8 cellular contexts compared by ENCODE assay signal in genomic region chr10:51063659-51064535, GRCh38. TPM values are rescaled to one million over a fixed set of nuclear protein-coding genes. Genes with fewer than 3 reads are reported as not detected.
A peak's percentile ranks its signal among the peaks of the same experiment; 100 is the strongest.
DNase-seq lines count a peak whose midpoint lies in the region; ATAC-seq and TF ChIP-seq lines count a peak whose summit lies in the region.

No MANE protein-coding gene starts in this region.

- no peak overlapping the region for H3K18ac ChIP-seq in mesendoderm (ENCODE audit: low read length)

- peak in 1 of 3 donors; percentile 62 for TF ChIP-seq CTCF in ovary (IDR thresholded peaks at IDR 0.05)

- no peak overlapping the region for H2BK5ac ChIP-seq in mesendoderm (ENCODE audit: low read length)

- no peaks in the 10 kb centered on the region for H3K9me3 ChIP-seq in ovary

- H3K4me2 ChIP-seq in mesendoderm (ENCODE audit: low read length), result no peak overlapping the region

- H3K9ac ChIP-seq in mesendoderm (ENCODE audit: low read length), result no peak overlapping the region

- no peak overlapping the region for H2BK120ac ChIP-seq in mesendoderm (ENCODE audit: low read depth, low read length)

- no peaks in the 10 kb centered on the region for H3K27me3 ChIP-seq in mesendoderm (ENCODE audit: insufficient read depth, low read length, poor library complexity)
- no peaks in the 10 kb centered on the region for H3K27me3 ChIP-seq in ovary

- H3K4ac ChIP-seq in mesendoderm (ENCODE audit: low read depth, low read length), result no peak overlapping the region

- in situ Hi-C loops in Caki2 (cut with HindIII; ENCODE audit: low pct_unique_long_range_greater_than_20kb, low sequenced_read_pairs), result no loop called here

- no CpG with 5 or more reads among the region's 2 CpGs for WGBS in mesendoderm (ENCODE audit: extremely low coverage, insufficient coverage, low lambda C conversion rate)
- 0 to 2% (median 1%) methylated on average over 2 of the region's 2 CpGs for WGBS in ovary, 3 donors

- H2AK5ac ChIP-seq in mesendoderm (ENCODE audit: low read length), result no peak overlapping the region

- DNase-seq in Caki2 (ENCODE audit: low read depth), result peak; percentile 5
- DNase-seq in Kasumi-1 (lab: John Stamatoyannopoulos, UW), result peak; percentile 32 to 67
- peak; percentile 28 for DNase-seq in cerebellar cortex (ENCODE audit: low spot score)
- DNase-seq in mesendoderm, result peak; percentile 28
- no peak for DNase-seq in NCI-H128 (lab: John Stamatoyannopoulos, UW; ENCODE audit: unreplicated experiment)
- no peak for DNase-seq in ovary

- H3K27ac ChIP-seq in mesendoderm (ENCODE audit: low read depth, low read length), result no peak overlapping the region
- no peak overlapping the region for H3K27ac ChIP-seq in ovary

- H3K23ac ChIP-seq in mesendoderm (ENCODE audit: low read length), result no peak overlapping the region

- ATAC-seq in GM21528 (IDR thresholded peaks at IDR 0.05; ENCODE audit: low FRiP score, unreplicated experiment) (no peak), GM21390 (IDR thresholded peaks at IDR 0.05; ENCODE audit: unreplicated experiment) (no peak)

- no peak for TF ChIP-seq POLR2A in ovary (IDR thresholded peaks at IDR 0.05)

- no peaks in the 10 kb centered on the region for H3K4me1 ChIP-seq in mesendoderm (ENCODE audit: control insufficient read depth, low read depth, low read length)
- H3K4me1 ChIP-seq in ovary (ENCODE audit: insufficient read depth), result no peaks in the 10 kb centered on the region

- H3K79me1 ChIP-seq in mesendoderm (ENCODE audit: low read length), result no peaks in the 10 kb centered on the region

- H3K79me2 ChIP-seq in mesendoderm (ENCODE audit: control insufficient read depth, insufficient read depth, low read length), result no peaks in the 10 kb centered on the region

- intact Hi-C loops in ovary (cut with DNase I), result loop anchor here in 1 of 4 donors (10.0 kb wide), 1 partner anchor 1151 kb away; no protein-coding TSS in a partner anchor

- no peak overlapping the region for H4K8ac ChIP-seq in mesendoderm (ENCODE audit: low read depth, low read length)

- no peak for TF ChIP-seq EP300 in ovary (IDR thresholded peaks at IDR 0.05)

- H3K4me3 ChIP-seq in mesendoderm (ENCODE audit: low read length), result no peak overlapping the region
- no peak overlapping the region for H3K4me3 ChIP-seq in ovary

- H4K5ac ChIP-seq in mesendoderm (ENCODE audit: low read length), result no peak overlapping the region

- no peaks in the 10 kb centered on the region for H3K36me3 ChIP-seq in mesendoderm (ENCODE audit: control insufficient read depth, insufficient read depth, low read length)
- no peaks in the 10 kb centered on the region for H3K36me3 ChIP-seq in ovary

- no peak overlapping the region for H2BK15ac ChIP-seq in mesendoderm (replicated peaks; ENCODE audit: low read depth)

- H3K56ac ChIP-seq in mesendoderm (ENCODE audit: low read length), result no peak overlapping the region

RNA-seq across cellular contexts. Expression of gene PRKG1, which starts 10.4 kb away (rescaled TPM):
- not detected in 2 replicates for total RNA-seq in Caki2 (2014; rRNA removed; shearing (Covaris generic); ENCODE audit: low replicate concordance)
- 7.4 TPM for polyA plus RNA-seq in mesendoderm (2013, experiment 1 of 2)
- 6.7 TPM for polyA plus RNA-seq in mesendoderm (2013, experiment 2 of 2)
- 10 to 100 TPM in 6 of 7 donors, 1 to 10 TPM in 1; 8.4 to 21.1 (median 16.6) TPM for total RNA-seq in ovary
- polyA plus RNA-seq in ovary, result 10 to 100 TPM in 1 of 2 donors, 1 to 10 TPM in 1; 2.8 to 10.4 TPM

Comparison
In these comparisons a context has a peak if more than half of its experiments do, and no peak if none do; other contexts are left out.
1. DNase-seq: peak in Caki2 (single experiment), Kasumi-1 (2 of 2), cerebellar cortex (single experiment) and mesendoderm (single experiment); none in NCI-H128 (single experiment) and ovary (0 of 5).